In genomic region chr1:11502516-11502915, GRCh38 we compare ENCODE assay signal across 32 cellular contexts. TPM values are rescaled to one million over a fixed set of nuclear protein-coding genes. Genes with fewer than 3 reads are reported as not detected.
"Had no signal": no experiment of that assay in that cellular context is flagged by ENCODE, and none has a peak within 500 bp of the region (broad histone marks: within the 10 kb centered on the region; RNA-seq: fewer than 3 reads in every experiment).

No MANE protein-coding gene starts in this region.

- H3K4me3 Mint-ChIP-seq: activated CD8-positive, alpha-beta memory T cell treated with anti-CD3 and anti-CD28 coated beads, Interleukin-2, amount 10 ng/mL, durations not matched to agents 7 days and 5 days; activated naive CD4-positive, alpha-beta T cell treated with anti-CD3 and anti-CD28 coated beads for 36 hours; T-helper 1 cell treated with Interleukin-12 subunit alpha and Interleukin-12 subunit beta and Interleukin-4 antibody, amounts not matched to agents 30 μg/mL and 1 μg/mL, for 36 hours; T-helper 2 cell treated with Interferon-gamma antibody and Interleukin-4, amounts not matched to agents 5 μg/mL and 100 μg/mL, for 36 hours had no signal

- H3K36me3 ChIP-seq: adrenal gland, SJCRH30 had no signal

- H3K27me3 ChIP-seq: body of pancreas, SJCRH30 had no signal

- H3K4me1 ChIP-seq: adrenal gland, body of pancreas, SJCRH30 had no signal

- H3K4me3 ChIP-seq: adrenal gland, body of pancreas, SJCRH30, SK-N-MC had no signal

- H3K4me1 Mint-ChIP-seq: activated CD4-positive, alpha-beta T cell treated with anti-CD3 and anti-CD28 coated beads for 36 hours; activated CD4-positive, alpha-beta T cell treated with anti-CD3 and anti-CD28 coated beads, Interleukin-2, amount 10 ng/mL, durations not matched to agents 7 days and 5 days; activated CD8-positive, alpha-beta memory T cell treated with anti-CD3 and anti-CD28 coated beads, Interleukin-2, amount 10 ng/mL, durations not matched to agents 7 days and 5 days had no signal

- DNase-seq: activated CD4-positive, alpha-beta T cell treated with anti-CD3 and anti-CD28 coated beads for 36 hours; activated CD4-positive, alpha-beta T cell treated with anti-CD3 and anti-CD28 coated beads, Interleukin-2, amount 10 ng/mL, durations not matched to agents 7 days and 5 days; activated CD4-positive, alpha-beta T cell treated with anti-CD3 and anti-CD28 coated beads, Interleukin-2, amount 50 U/mL, for 48 hours; activated CD8-positive, alpha-beta memory T cell treated with anti-CD3 and anti-CD28 coated beads for 24 hours; activated CD8-positive, alpha-beta memory T cell treated with anti-CD3 and anti-CD28 coated beads, Interleukin-2, amount 10 ng/mL, durations not matched to agents 7 days and 5 days; activated CD8-positive, alpha-beta memory T cell treated with anti-CD3 and anti-CD28 coated beads, Interleukin-2, amount 50 U/mL, for 48 hours; activated gamma-delta T cell treated with Interleukin-2 at 50 U/mL for 16 hours; activated naive CD4-positive, alpha-beta T cell treated with anti-CD3 and anti-CD28 coated beads for 36 hours; adrenal gland; body of pancreas; central memory CD4-positive, alpha-beta T cell; Karpas-422; KBM-7; NCI-H1105; NCI-H1417 treated with DMSO at 0.1 percent for 48 hours; NCI-H1694; NCI-H1930; NCI-H2081 treated with DMSO at 0.1 percent for 48 hours; NCI-H226; NCI-H446 treated with DMSO at 0.1 percent for 48 hours; NCI-H524; SHP77; SJCRH30 had no signal

- H3K27ac ChIP-seq: adrenal gland, body of pancreas, SJCRH30, SK-N-MC had no signal

- H3K27ac Mint-ChIP-seq: activated CD4-positive, alpha-beta T cell treated with anti-CD3 and anti-CD28 coated beads for 36 hours; activated CD8-positive, alpha-beta memory T cell treated with anti-CD3 and anti-CD28 coated beads, Interleukin-2, amount 10 ng/mL, durations not matched to agents 7 days and 5 days; activated naive CD4-positive, alpha-beta T cell treated with anti-CD3 and anti-CD28 coated beads for 36 hours; activated T-helper 2 cell treated with anti-CD3 and anti-CD28 coated beads, Interferon-gamma antibody, Interleukin-2, Interleukin-4, amounts not matched to agents 10 μg/mL and 5 μg/mL and 100 μg/mL, durations not matched to agents 14 hours and 24 hours and 36 hours; T-helper 1 cell treated with Interleukin-12 subunit alpha and Interleukin-12 subunit beta and Interleukin-4 antibody, amounts not matched to agents 30 μg/mL and 1 μg/mL, for 36 hours; T-helper 2 cell treated with Interferon-gamma antibody and Interleukin-4, amounts not matched to agents 5 μg/mL and 100 μg/mL, for 36 hours had no signal

- ATAC-seq: activated CD4-positive, alpha-beta T cell treated with anti-CD3 and anti-CD28 coated beads for 36 hours; activated CD4-positive, CD25-positive, alpha-beta regulatory T cell treated with anti-CD3 and anti-CD28 coated beads, Interleukin-2, amount 50 U/mL, for 24 hours; activated CD8-positive, alpha-beta memory T cell treated with anti-CD3 and anti-CD28 coated beads, Interleukin-2, amount 10 ng/mL, durations not matched to agents 7 days and 5 days; activated naive CD4-positive, alpha-beta T cell treated with anti-CD3 and anti-CD28 coated beads, Interleukin-2, amount 50 U/mL, for 72 hours; body of pancreas; Panc1 had no signal

RNA-seq across cellular contexts. Expression of gene DISP3, which starts 23.6 kb away (rescaled TPM):
- total RNA-seq: bronchial epithelial cell, RPMI7951 had no signal
